ENCODE assay signal across 28 cellular contexts in the genomic region with DNA sequence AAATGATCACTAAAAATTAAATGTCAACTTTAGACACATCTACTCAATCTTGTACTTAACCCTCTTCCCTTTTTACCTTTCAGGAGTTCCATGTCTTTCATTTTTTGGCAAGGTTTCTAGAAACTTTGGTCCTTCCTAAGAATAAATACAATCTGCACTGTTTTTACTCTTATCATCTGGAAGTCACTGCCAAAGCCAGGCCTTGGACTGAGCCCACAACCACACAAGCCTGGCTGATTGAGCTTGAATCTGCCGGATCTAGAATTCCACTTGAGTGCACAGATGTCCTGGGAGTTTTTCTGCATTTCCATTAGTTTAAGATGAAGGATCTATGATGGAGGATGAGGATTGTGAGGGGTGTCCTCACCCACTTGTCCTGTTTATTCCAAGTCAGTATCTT.
"Had no signal": no experiment of that assay in that cellular context is flagged by ENCODE, and none has a peak within 500 bp of the region (broad histone marks: within the 10 kb centered on the region; RNA-seq: fewer than 3 reads in every experiment).

No MANE protein-coding gene starts in this region.

- H3K36me3 ChIP-seq: colonic mucosa had no signal

- H3K27me3 ChIP-seq: colonic mucosa, heart right ventricle, spleen, tibial nerve, upper lobe of left lung had no signal

- H3K4me1 ChIP-seq: colonic mucosa, psoas muscle, spleen, tibial nerve, upper lobe of left lung had no signal

- H3K4me3 ChIP-seq: colonic mucosa, heart right ventricle, psoas muscle, skin epidermis, spleen, thoracic aorta, tibial nerve, upper lobe of left lung had no signal

- H3K4me3 Mint-ChIP-seq: dendritic cell treated with granulocyte-macrophage colony-stimulating factor and Interleukin-4, amounts not matched to agents 40 ng/mL and 50 ng/mL, for 4 days; endodermal cell; naive thymus-derived CD8-positive, alpha-beta T cell; nephron progenitor cell; stimulated activated naive B cell treated with anti-CD40 and anti-IgM and Interleukin-4, amounts not matched to agents 10 μg/mL and 1 μg/mL and 100 μg/mL, for 72 hours; stimulated activated naive CD8-positive, alpha-beta T cell treated with anti-CD3 and anti-CD28 coated beads, Interleukin-15, Interleukin-2, amounts not matched to agents 100 ng/mL and 50 ng/mL, for 24 hours had no signal

- H3K9me3 ChIP-seq: colonic mucosa, heart right ventricle, psoas muscle, spleen, thoracic aorta, tibial nerve, upper lobe of left lung had no signal

- H3K4me1 Mint-ChIP-seq: endodermal cell; nephron progenitor cell; stimulated activated naive B cell treated with anti-CD40 and anti-IgM and Interleukin-4, amounts not matched to agents 10 μg/mL and 1 μg/mL and 100 μg/mL, for 72 hours had no signal

- H3K9me3 Mint-ChIP-seq: dendritic cell treated with granulocyte-macrophage colony-stimulating factor and Interleukin-4, amounts not matched to agents 40 ng/mL and 50 ng/mL, for 4 days; naive thymus-derived CD8-positive, alpha-beta T cell; stimulated activated naive B cell treated with anti-CD40 and anti-IgM and Interleukin-4, amounts not matched to agents 10 μg/mL and 1 μg/mL and 100 μg/mL, for 72 hours; stimulated activated naive CD8-positive, alpha-beta T cell treated with anti-CD3 and anti-CD28 coated beads, Interleukin-15, Interleukin-2, amounts not matched to agents 100 ng/mL and 50 ng/mL, for 24 hours had no signal

- H3K27ac ChIP-seq: colonic mucosa, epithelial cell of prostate, psoas muscle, skin epidermis, spleen, thoracic aorta, tibial nerve, upper lobe of left lung had no signal

- H3K27ac Mint-ChIP-seq: dendritic cell treated with granulocyte-macrophage colony-stimulating factor and Interleukin-4, amounts not matched to agents 40 ng/mL and 50 ng/mL, for 4 days; endodermal cell; nephron progenitor cell; stimulated activated naive B cell treated with anti-CD40 and anti-IgM and Interleukin-4, amounts not matched to agents 10 μg/mL and 1 μg/mL and 100 μg/mL, for 72 hours; stimulated activated naive CD8-positive, alpha-beta T cell treated with anti-CD3 and anti-CD28 coated beads, Interleukin-15, Interleukin-2, amounts not matched to agents 100 ng/mL and 50 ng/mL, for 24 hours had no signal

- ATAC-seq: esophagus mucosa; heart right ventricle; left colon; naive thymus-derived CD8-positive, alpha-beta T cell; psoas muscle; stimulated activated naive B cell treated with anti-CD40 and anti-IgM and Interleukin-4, amounts not matched to agents 10 μg/mL and 1 μg/mL and 100 μg/mL, for 72 hours had no signal

- DNase-seq: colonic mucosa; effector CD8-positive, alpha-beta T cell; endodermal cell; foreskin melanocyte; glutamatergic neuron; heart right ventricle; hippocampal formation; islet precursor cell; kidney glomerular epithelial cell; left colon; mesenchymal stem cell; midbrain; naive thymus-derived CD8-positive, alpha-beta T cell; nephron progenitor cell; nucleus accumbens; posterior cingulate gyrus; psoas muscle; spleen; stimulated activated CD4-positive, alpha-beta T cell treated with anti-CD3 and anti-CD28 coated beads, Interleukin-4, amount 100 ng/mL, for 4 hours; stimulated activated naive B cell treated with anti-CD40 and anti-IgM and Interleukin-4, amounts not matched to agents 10 μg/mL and 1 μg/mL and 100 μg/mL, for 72 hours; upper lobe of left lung had no signal
